29 cellular contexts compared by ENCODE assay signal in the genomic region with DNA sequence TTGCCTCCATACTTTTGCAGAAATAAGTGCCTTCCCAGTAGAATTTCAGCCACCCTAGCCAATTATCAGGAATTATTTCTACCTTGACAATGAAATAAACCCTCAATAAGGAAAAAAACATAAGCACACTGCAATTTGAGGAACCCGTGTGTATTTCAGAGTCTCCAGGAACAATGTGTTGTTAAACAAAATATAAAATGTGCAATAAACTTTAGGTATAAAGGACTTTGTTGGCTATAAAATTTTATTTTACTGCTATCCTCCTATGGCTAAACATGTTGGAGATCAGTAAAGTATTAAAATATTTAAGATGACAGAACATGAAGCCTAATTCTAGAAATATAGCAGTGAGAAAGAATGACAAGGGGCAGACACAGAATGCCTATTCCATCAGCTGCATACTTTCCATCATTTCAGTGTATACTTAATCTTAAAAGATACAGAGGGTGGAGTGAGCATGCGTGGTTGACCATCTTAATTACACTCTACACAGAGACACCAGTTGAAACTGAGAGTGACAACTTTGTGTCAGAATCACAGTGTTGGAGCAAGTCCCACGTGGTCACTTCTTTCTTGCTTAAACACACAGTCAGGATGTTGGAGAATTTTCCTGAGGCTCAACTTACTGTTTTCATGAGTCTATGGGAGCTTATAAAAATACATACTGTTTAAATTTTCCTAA.
"Had no signal": no experiment of that assay in that cellular context is flagged by ENCODE, and none has a peak within 500 bp of the region (broad histone marks: within the 10 kb centered on the region; RNA-seq: fewer than 3 reads in every experiment).

No MANE protein-coding gene starts in this region.

- H3K36me3 Mint-ChIP-seq: natural killer cell; neural progenitor cell; stimulated activated effector memory CD8-positive, alpha-beta T cell treated with anti-CD3 and anti-CD28 coated beads, Interleukin-12 subunit alpha, Interleukin-12 subunit beta, amount 100 ng/mL, for 72 hours had no signal

- H3K9me3 ChIP-seq: ovary, psoas muscle, right lobe of liver, sigmoid colon, stomach, thoracic aorta, thyroid gland, tibial nerve, upper lobe of left lung, vagina had no signal

- FAIRE-seq: small intestine, urothelium cell line had no signal

- H3K4me1 ChIP-seq: neural progenitor cell, parathyroid adenoma, psoas muscle, right lobe of liver, sigmoid colon, stomach, thyroid gland, tibial nerve, upper lobe of left lung, vagina had no signal

- H3K4me3 ChIP-seq: neural progenitor cell, ovary, psoas muscle, right lobe of liver, sigmoid colon, stomach, thoracic aorta, thyroid gland, tibial nerve, upper lobe of left lung, vagina had no signal

- H3K9me3 Mint-ChIP-seq: natural killer cell; nephron; neural progenitor cell; stimulated activated effector memory CD8-positive, alpha-beta T cell treated with anti-CD3 and anti-CD28 coated beads, Interleukin-12 subunit alpha, Interleukin-12 subunit beta, amount 100 ng/mL, for 72 hours; stimulated activated naive CD8-positive, alpha-beta T cell treated with anti-CD3 and anti-CD28 coated beads, Interleukin-15, Interleukin-2, amounts not matched to agents 100 ng/mL and 50 ng/mL, for 24 hours had no signal

- ATAC-seq: natural killer cell; psoas muscle; right cardiac atrium; right lobe of liver; stimulated activated effector memory CD8-positive, alpha-beta T cell treated with anti-CD3 and anti-CD28 coated beads, Interleukin-12 subunit alpha, Interleukin-12 subunit beta, amount 100 ng/mL, for 72 hours; stimulated activated naive B cell treated with anti-CD40 and anti-IgM and Interleukin-4, amounts not matched to agents 10 μg/mL and 1 μg/mL and 100 μg/mL, for 72 hours had no signal

- H3K36me3 ChIP-seq: neural progenitor cell, ovary, right lobe of liver, sigmoid colon, stomach, thoracic aorta, thyroid gland, tibial nerve, upper lobe of left lung, vagina had no signal

- H3K27ac Mint-ChIP-seq: natural killer cell; nephron; neural progenitor cell; progenitor cell of endocrine pancreas; stimulated activated effector memory CD8-positive, alpha-beta T cell treated with anti-CD3 and anti-CD28 coated beads, Interleukin-12 subunit alpha, Interleukin-12 subunit beta, amount 100 ng/mL, for 72 hours; stimulated activated naive B cell treated with anti-CD40 and anti-IgM and Interleukin-4, amounts not matched to agents 10 μg/mL and 1 μg/mL and 100 μg/mL, for 72 hours; stimulated activated naive CD8-positive, alpha-beta T cell treated with anti-CD3 and anti-CD28 coated beads, Interleukin-15, Interleukin-2, amounts not matched to agents 100 ng/mL and 50 ng/mL, for 24 hours had no signal

- DNase-seq: natural killer cell; occipital lobe; ovary; posterior cingulate gyrus; psoas muscle; right cardiac atrium; right lobe of liver; sigmoid colon; small intestine; stimulated activated CD4-positive, alpha-beta T cell treated with anti-CD3 and anti-CD28 coated beads, Interleukin-15, amount 100 ng/mL, for 24 hours; stimulated activated CD4-positive, alpha-beta T cell treated with anti-CD3 and anti-CD28 coated beads, Interleukin-2, amount 100 ng/mL, for 24 hours; stimulated activated CD4-positive, alpha-beta T cell treated with anti-CD3 and anti-CD28 coated beads, Interleukin-2, amount 100 ng/mL, for 48 hours; stimulated activated CD4-positive, alpha-beta T cell treated with anti-CD3 and anti-CD28 coated beads, Interleukin-4, amount 100 ng/mL, for 24 hours; stimulated activated naive B cell treated with anti-CD40 and anti-IgM and Interleukin-4, amounts not matched to agents 10 μg/mL and 1 μg/mL and 100 μg/mL, for 72 hours; stimulated activated naive CD4-positive, alpha-beta T cell treated with Interleukin-2 at 50 U/mL for 16 hours; stomach; thyroid gland; trophoblast cell; upper lobe of left lung had no signal
